In the genomic region with DNA sequence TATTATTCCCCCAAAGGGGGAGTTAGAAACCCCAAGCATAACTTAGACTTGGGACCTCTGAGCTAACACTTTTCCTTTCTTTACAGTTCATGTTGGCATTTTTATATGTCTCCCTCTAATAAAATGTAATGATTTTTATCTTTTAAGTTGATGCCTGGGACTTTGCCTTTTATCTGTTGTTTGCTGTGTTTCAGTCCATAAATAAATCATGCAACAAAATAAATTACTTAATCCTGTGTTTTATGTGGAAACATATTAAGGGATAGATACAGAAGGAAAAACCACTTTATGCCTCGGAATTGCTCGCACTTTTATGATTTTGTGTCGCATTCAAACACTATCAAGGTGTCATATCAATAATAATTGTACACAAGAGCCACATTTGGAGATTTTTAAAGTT, we compare ENCODE assay signal across 10 cellular contexts.
"Had no signal": no experiment of that assay in that cellular context is flagged by ENCODE, and none has a peak within 500 bp of the region (broad histone marks: within the 10 kb centered on the region; RNA-seq: fewer than 3 reads in every experiment).

No MANE protein-coding gene starts in this region.

- H3K9me3 ChIP-seq: HAP-1 had no signal

- H2AFZ ChIP-seq: GM23248 had no signal

- H3K4me3 ChIP-seq: GM23248, HAP-1, K562 had no signal

- H3K27ac ChIP-seq: GM23248 had no signal

- FAIRE-seq: H54, HTR-8/SVneo, K562 had no signal

- H3K9ac ChIP-seq: GM23248 had no signal

- H3K36me3 ChIP-seq: HAP-1 had no signal

- DNase-seq: GM23248, GOT3, HFFc6, IMR-90, KG1 had no signal

- ATAC-seq: HCT116, K562 had no signal
